8 cellular contexts compared by ENCODE assay signal in genomic region chr10:88583584-88583957, GRCh38. TPM values are rescaled to one million over a fixed set of nuclear protein-coding genes. Genes with fewer than 3 reads are reported as not detected.
DNase-seq lines count a peak whose midpoint lies in the region; TF ChIP-seq lines count a peak whose summit lies in the region.

No MANE protein-coding gene starts in this region.

- H4K91ac ChIP-seq in mesenchymal stem cell (ENCODE audit: low read length): no peak overlapping the region

- H3K9ac ChIP-seq in mammary epithelial cell (ENCODE audit: insufficient read depth, low read length) (no peak overlapping the region), mesenchymal stem cell (ENCODE audit: low read length) (peak overlapping the region; percentile 98)

- H2BK5ac ChIP-seq in mesenchymal stem cell (ENCODE audit: low read depth, low read length, poor library complexity, severe bottlenecking): no peak overlapping the region

- intact Hi-C loops in activated naive CD4-positive, alpha-beta T cell treated with anti-CD3 and anti-CD28 coated beads for 36 hours (cut with micrococcal nuclease): loop anchor here (5.0 kb wide), 4 partner anchors 229 to 499 kb away; partner anchors contain the start of gene FAS
- intact Hi-C loops in mammary epithelial cell (cut with micrococcal nuclease): loop anchor here (5.0 kb wide), 2 partner anchors 99 to 229 kb away; no protein-coding TSS in a partner anchor
- intact Hi-C loops in transverse colon (cut with DNase I; ENCODE audit: low total_unique reads): no loop called here

- peak overlapping the region; percentile 82 for H3K4me3 Mint-ChIP-seq in activated naive CD4-positive, alpha-beta T cell treated with anti-CD3 and anti-CD28 coated beads for 36 hours

- no peaks in the 10 kb centered on the region for H3K36me3 Mint-ChIP-seq in activated naive CD4-positive, alpha-beta T cell treated with anti-CD3 and anti-CD28 coated beads for 36 hours (ENCODE audit: low read depth)

- H3K27me3 Mint-ChIP-seq in activated naive CD4-positive, alpha-beta T cell treated with anti-CD3 and anti-CD28 coated beads for 36 hours (ENCODE audit: low read depth): peaks cover 5% of the 10 kb centered on the region

- TF ChIP-seq POLR2A in transverse colon (IDR thresholded peaks at IDR 0.05): no peak

- peak overlapping the region; percentile 99 for H2AFZ ChIP-seq in mammary epithelial cell (ENCODE audit: low read depth, low read length)
- peak overlapping the region; percentile 91 for H2AFZ ChIP-seq in mesenchymal stem cell (ENCODE audit: low read depth, low read length)

- H3K79me1 ChIP-seq in mesenchymal stem cell (replicated peaks; ENCODE audit: low read length, poor library complexity, severe bottlenecking): no peaks in the 10 kb centered on the region

- no peak overlapping the region for H2BK12ac ChIP-seq in mesenchymal stem cell (ENCODE audit: low read length in 2 of 2)

- H3K27ac ChIP-seq in mammary epithelial cell (ENCODE audit: insufficient read depth, low read depth, low read length) (no peak overlapping the region), mesenchymal stem cell (ENCODE audit: low read length, poor library complexity, severe bottlenecking) (peak overlapping the region; percentile 28), transverse colon (peak overlapping the region; percentile 92 to 94 (median 93))

- dilution Hi-C loops in mammary epithelial cell (cut with HindIII; ENCODE audit: low sequenced_read_pairs): no loop called here

- H3K27ac Mint-ChIP-seq in activated naive CD4-positive, alpha-beta T cell treated with anti-CD3 and anti-CD28 coated beads for 36 hours: peak overlapping the region; percentile 89

- peak overlapping the region; percentile 44 to 68 (median 58) for H3K4me3 ChIP-seq in mammary epithelial cell (replicated peaks in 1 of 3; ENCODE audit: insufficient read depth in 1 of 3, low read depth in 2 of 3, low read length in 3 of 3)
- H3K4me3 ChIP-seq in mesenchymal stem cell (ENCODE audit: insufficient read depth in 1 of 2, low read depth in 1 of 2, low read length in 2 of 2): peak overlapping the region; percentile 61 to 86
- peak overlapping the region; percentile 47 to 75 (median 69) for H3K4me3 ChIP-seq in transverse colon

- no peaks in the 10 kb centered on the region for H4K20me1 ChIP-seq in mammary epithelial cell (ENCODE audit: insufficient read depth, low read length)

- H3K36me3 ChIP-seq in mammary epithelial cell (ENCODE audit: insufficient read depth, low read length) (no peaks in the 10 kb centered on the region), mesenchymal stem cell (ENCODE audit: control insufficient read depth in 1 of 2, insufficient read depth in 2 of 2, low read depth in 1 of 2, low read length in 2 of 2) (no peaks in the 10 kb centered on the region), transverse colon (no peaks in the 10 kb centered on the region)

- H2AK5ac ChIP-seq in mesenchymal stem cell (ENCODE audit: low read length, severe bottlenecking): no peak overlapping the region

- H3K9me3 Mint-ChIP-seq in activated naive CD4-positive, alpha-beta T cell treated with anti-CD3 and anti-CD28 coated beads for 36 hours: peaks cover 4% of the 10 kb centered on the region

- no peak overlapping the region for H4K8ac ChIP-seq in mesenchymal stem cell (ENCODE audit: low read length)

- no peak for TF ChIP-seq EP300 in transverse colon (IDR thresholded peaks at IDR 0.05; ENCODE audit: low read depth)

- H3K4me1 ChIP-seq in mammary epithelial cell (ENCODE audit: insufficient read depth, low read length) (peaks cover 9% of the 10 kb centered on the region), mesenchymal stem cell (ENCODE audit: control insufficient read depth, insufficient read depth, low read depth, low read length) (peaks cover 8% of the 10 kb centered on the region), transverse colon (peaks cover 0 to 11% (median 2%) of the 10 kb centered on the region in 4 donors)

- no peaks in the 10 kb centered on the region for H3K79me2 ChIP-seq in mammary epithelial cell (ENCODE audit: insufficient read depth, low read length)

- no peak overlapping the region for H2BK120ac ChIP-seq in mesenchymal stem cell (ENCODE audit: low read depth, low read length)

- in situ Hi-C loops in mammary epithelial cell (cut with MboI; ENCODE audit: low sequenced_read_pairs in 2 of 2) (no loop called here), transverse colon (cut with MboI; ENCODE audit: low pct_ligation_motif_present in 1 of 4, low pct_unique_long_range_greater_than_20kb in 1 of 4, low sequenced_read_pairs in 3 of 4) (no loop called here)

- H3K23ac ChIP-seq in mesenchymal stem cell (ENCODE audit: low read length in 2 of 2): no peak overlapping the region

- TF ChIP-seq CTCF in mammary epithelial cell (conservative IDR thresholded peaks at IDR 0.05 in 1 of 2, IDR thresholded peaks at IDR 0.05 in 1 of 2; ENCODE audit: extremely low read depth in 1 of 2, insufficient read depth in 1 of 2, low read depth in 1 of 2, low read length in 2 of 2): no peak
- TF ChIP-seq CTCF in transverse colon (IDR thresholded peaks at IDR 0.05): no peak

- H3K27me3 ChIP-seq in mammary epithelial cell (ENCODE audit: insufficient read depth, low read length): no peaks in the 10 kb centered on the region
- H3K27me3 ChIP-seq in mesenchymal stem cell (ENCODE audit: control insufficient read depth in 1 of 2, insufficient read depth in 1 of 2, low read length in 2 of 2): no peaks in the 10 kb centered on the region
- H3K27me3 ChIP-seq in transverse colon: no peaks in the 10 kb centered on the region

- no peaks in the 10 kb centered on the region for H3K9me3 ChIP-seq in mammary epithelial cell (replicated peaks; ENCODE audit: insufficient read depth, low read length)
- no peaks in the 10 kb centered on the region for H3K9me3 ChIP-seq in mesenchymal stem cell (ENCODE audit: control insufficient read depth, low read length)
- H3K9me3 ChIP-seq in transverse colon: no peaks in the 10 kb centered on the region

- BruUV-seq in mammary epithelial cell (replicated peaks; lab: Mats Ljungman, UMichigan): TSS peak; percentile 35

- peak overlapping the region in 1 of 2 experiments; percentile 96 for H3K18ac ChIP-seq in mesenchymal stem cell (ENCODE audit: low read depth in 1 of 2, low read length in 2 of 2)

- CTCF ChIA-PET in activated naive CD4-positive, alpha-beta T cell treated with anti-CD3 and anti-CD28 coated beads for 36 hours (lab: Charles Lee): interaction anchor here (0.8 to 2.3 kb wide), 12 partner anchors 9 to 229 kb away, joined by 3 to 14 read pairs (median 4); no protein-coding TSS in a partner anchor
- CTCF ChIA-PET in mammary epithelial cell (lab: Charles Lee; ENCODE audit: low non-redundant PET): interaction anchor here (0.5 kb wide), 1 partner anchor 16 kb away, joined by 3 read pairs; no protein-coding TSS in a partner anchor

- no peak overlapping the region for H3K14ac ChIP-seq in mesenchymal stem cell (ENCODE audit: low read length in 2 of 2)

- H3K4me2 ChIP-seq in mammary epithelial cell (ENCODE audit: insufficient read depth, low read depth, low read length): peak overlapping the region; percentile 90
- H3K4me2 ChIP-seq in mesenchymal stem cell (ENCODE audit: low read length, poor library complexity, severe bottlenecking): peak overlapping the region; percentile 64

- no peak overlapping the region for H2BK15ac ChIP-seq in mesenchymal stem cell (ENCODE audit: low read depth, poor library complexity, severe bottlenecking)

- H3K4ac ChIP-seq in mesenchymal stem cell (ENCODE audit: low read depth in 1 of 2, low read length in 2 of 2): no peak overlapping the region

- WGBS in mammary epithelial cell (ENCODE audit: low coverage, missing lambda C conversion rate): 69% methylated on average over 7 of the region's 7 CpGs
- WGBS in mesenchymal stem cell: 72% methylated on average over 4 of the region's 7 CpGs
- WGBS in transverse colon (ENCODE audit: low coverage in 1 of 2), 2 donors: 44 to 63% methylated on average over 7 of the region's 7 CpGs

- no peak for DNase-seq in activated naive CD4-positive, alpha-beta T cell treated with anti-CD3 and anti-CD28 coated beads for 36 hours
- DNase-seq in activated naive CD4-positive, alpha-beta T cell treated with Interleukin-2 at 50 U/mL for 16 hours: no peak
- DNase-seq in mammary epithelial cell: no peak
- no peak for DNase-seq in mesenchymal stem cell
- no peak for DNase-seq in transverse colon
- no peak for DNase-seq in NK-92 treated with Interleukin-12 subunit alpha and Interleukin-12 subunit beta, amount 100 ng/mL, for 24 hours (lab: John Stamatoyannopoulos, UW)
- DNase-seq in DMS 273 treated with DMSO at 0.1 percent for 48 hours (lab: John Stamatoyannopoulos, UW): no peak
- no peak for DNase-seq in globus pallidus (ENCODE audit: low spot score)

- peaks cover 11% of the 10 kb centered on the region for H3K4me1 Mint-ChIP-seq in activated naive CD4-positive, alpha-beta T cell treated with anti-CD3 and anti-CD28 coated beads for 36 hours (ENCODE audit: low read depth)

RNA-seq across cellular contexts. Expression of gene RNLS, which starts 0.5 kb away (rescaled TPM):
- total RNA-seq in activated naive CD4-positive, alpha-beta T cell treated with anti-CD3 and anti-CD28 coated beads for 36 hours: 1 to 10 TPM; 4.0 to 4.4 TPM
- total RNA-seq in mammary epithelial cell (10 to 100 TPM in 1 of 2 donors, 1 to 10 TPM in 1; 3.3 to 13.0 TPM), transverse colon (10 to 100 TPM in 3 of 4 donors, 1 to 10 TPM in 1; 2.4 to 78.2 (median 28.9) TPM)
- polyA plus RNA-seq in mammary epithelial cell: 6.9 TPM
- polyA minus RNA-seq in mammary epithelial cell: not detected
- 6.3 TPM for polyA plus RNA-seq in mesenchymal stem cell (2013, experiment 1 of 2)
- 6.8 TPM for polyA plus RNA-seq in mesenchymal stem cell (2013, experiment 2 of 2)

RNA-seq across cellular contexts. Expression of gene LIPJ, which starts 3.0 kb away (rescaled TPM):
- total RNA-seq in activated naive CD4-positive, alpha-beta T cell treated with anti-CD3 and anti-CD28 coated beads for 36 hours: not detected
- total RNA-seq in mammary epithelial cell (under 1 TPM in 1 of 2 donors, not detected in 1; 0.17 TPM), transverse colon (under 1 TPM in 1 of 4 donors, not detected in 3; 0.14 TPM)
- not detected for polyA plus RNA-seq in mammary epithelial cell
- polyA minus RNA-seq in mammary epithelial cell: not detected
- not detected for polyA plus RNA-seq in mesenchymal stem cell (2013, experiment 1 of 2)
- not detected for polyA plus RNA-seq in mesenchymal stem cell (2013, experiment 2 of 2)
